Comparison of ENCODE assay signal across 8 cellular contexts in the genomic region with DNA sequence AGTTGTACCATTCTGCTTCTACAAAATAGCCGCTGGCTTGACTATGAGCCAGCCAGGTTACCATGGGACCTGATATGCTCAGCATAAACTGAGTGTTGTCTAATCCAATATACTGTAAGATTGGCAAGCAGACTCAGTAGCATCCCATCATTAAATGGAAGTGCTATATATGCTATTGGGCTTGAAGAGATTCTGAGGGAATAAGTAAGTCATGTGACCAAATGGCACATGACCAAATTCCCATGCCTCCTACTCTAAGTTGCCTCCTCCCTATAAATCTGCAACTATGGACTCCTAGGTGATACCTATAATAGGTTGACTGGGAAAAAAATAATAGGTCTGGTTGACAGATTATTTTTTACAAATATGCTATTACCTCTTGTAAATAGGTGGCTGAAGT.
"Had no signal": no experiment of that assay in that cellular context is flagged by ENCODE, and none has a peak within 500 bp of the region (broad histone marks: within the 10 kb centered on the region; RNA-seq: fewer than 3 reads in every experiment).

No MANE protein-coding gene starts in this region.

- H3K4me3 ChIP-seq: GM12878 had no signal

- DNase-seq: GDM1, GF-D8 had no signal

- ATAC-seq: GM12878 had no signal

- FAIRE-seq: G401.6, GM12878, GM12891, GM12892, GM18507, GM19239 had no signal
